Comparison of ENCODE assay signal across 20 cellular contexts in genomic region chr12:110513842-110514241, GRCh38.
"Had no signal": no experiment of that assay in that cellular context is flagged by ENCODE, and none has a peak within 500 bp of the region (broad histone marks: within the 10 kb centered on the region; RNA-seq: fewer than 3 reads in every experiment).

No MANE protein-coding gene starts in this region.

- H3K27ac ChIP-seq: KMS-11 had no signal

- DNase-seq: IMR-90, Kasumi-1, MV-4-11, NCI-H1048, NCI-H1105, NCI-H1417, NCI-H1436 treated with DMSO at 0.1 percent for 48 hours, NCI-H1694, NCI-H187 treated with DMSO at 0.1 percent for 48 hours, NCI-H2029 treated with DMSO at 0.1 percent for 48 hours, NCI-H2171 treated with DMSO at 0.1 percent for 48 hours, NCI-H345, NCI-H446 treated with DMSO at 0.1 percent for 48 hours, NCI-H510A treated with DMSO at 0.1 percent for 48 hours, NCI-H526, RPMI8226, SHP77 had no signal

- H3K9ac ChIP-seq: KMS-11 had no signal

- H3K4me2 ChIP-seq: KMS-11 had no signal

- ATAC-seq: HepG2, SK-N-SH treated with all-trans-retinoic acid at 6 μM for 48 hours had no signal
